Comparison of ENCODE assay signal across 8 cellular contexts in genomic region chr14:50954811-50955372, GRCh38. TPM values are rescaled to one million over a fixed set of nuclear protein-coding genes. Genes with fewer than 3 reads are reported as not detected.
DNase-seq lines count a peak whose midpoint lies in the region; ATAC-seq and TF ChIP-seq lines count a peak whose summit lies in the region.

No MANE protein-coding gene starts in this region.

- H3K9me3 ChIP-seq in A673 (ENCODE audit: low read depth, low read length, poor library complexity, severe bottlenecking) (no peaks in the 10 kb centered on the region), testis (no peaks in the 10 kb centered on the region)

- 25 to 39% methylated on average over 1 of the region's 1 CpG for WGBS in testis, 2 donors

- H3K27ac ChIP-seq in A673 (ENCODE audit: low read depth, low read length, poor library complexity, severe bottlenecking) (peak overlapping the region; percentile 78), brain microvascular endothelial cell (peak overlapping the region; percentile 96), testis (no peak overlapping the region)

- no peak for TF ChIP-seq POLR2A in testis (IDR thresholded peaks at IDR 0.05)

- in situ Hi-C loops in brain microvascular endothelial cell (cut with HindIII; ENCODE audit: low pct_ligation_motif_present, low sequenced_read_pairs), result no loop called here

- intact Hi-C loops in A673 (cut with micrococcal nuclease; ENCODE audit: unreplicated experiment) (loop anchor here (5.0 to 10.0 kb wide), 3 partner anchors 140 to 822 kb away; partner anchors contain the start of gene TRIM9), testis (cut with DNase I; ENCODE audit: low total_unique reads) (no loop called here)

- POLR2A ChIA-PET in A673 (lab: Charles Lee; ENCODE audit: low non-redundant PET), result no interaction called here

- H3K4me3 ChIP-seq in A673 (ENCODE audit: low read depth, low read length, poor library complexity, severe bottlenecking), result no peak overlapping the region
- H3K4me3 ChIP-seq in brain microvascular endothelial cell (ENCODE audit: low read depth, low read length), result no peak overlapping the region
- no peak overlapping the region for H3K4me3 ChIP-seq in testis

- no peak for ATAC-seq in HG03025 (IDR thresholded peaks at IDR 0.05; ENCODE audit: low FRiP score, unreplicated experiment)

- H3K36me3 ChIP-seq in A673 (ENCODE audit: insufficient read depth, low read length, poor library complexity, severe bottlenecking) (no peaks in the 10 kb centered on the region), brain microvascular endothelial cell (replicated peaks) (no peaks in the 10 kb centered on the region), testis (ENCODE audit: low read depth, missing control alignments) (no peaks in the 10 kb centered on the region)

- DNase-seq in A673 (ENCODE audit: low spot score), result peak; percentile 87
- peak; percentile 35 for DNase-seq in NCI-H2171 (lab: John Stamatoyannopoulos, UW)
- peak; percentile 61 for DNase-seq in brain microvascular endothelial cell
- peak; percentile 62 for DNase-seq in kidney glomerular epithelial cell (lab: John Stamatoyannopoulos, UW)
- no peak for DNase-seq in testis
- DNase-seq in HK-2 (ENCODE audit: unreplicated experiment), result no peak

- BruUV-seq in A673 (replicated peaks; lab: Mats Ljungman, UMichigan), result no TSS peak

- H3K27me3 ChIP-seq in A673 (replicated peaks; ENCODE audit: insufficient read depth, low read depth, low read length, poor library complexity) (no peaks in the 10 kb centered on the region), brain microvascular endothelial cell (replicated peaks) (no peaks in the 10 kb centered on the region), testis (no peaks in the 10 kb centered on the region)

- H3K4me1 ChIP-seq in A673 (ENCODE audit: insufficient read depth, low read length, poor library complexity, severe bottlenecking), result peaks cover 17% of the 10 kb centered on the region
- H3K4me1 ChIP-seq in testis, result no peaks in the 10 kb centered on the region

- TF ChIP-seq CTCF in A673 (conservative IDR thresholded peaks at IDR 0.05; ENCODE audit: low read depth, low read length) (peak; percentile 83), GM12872 (IDR thresholded peaks at IDR 0.05; ENCODE audit: insufficient read depth, low read depth, low read length) (peak; percentile 69), brain microvascular endothelial cell (IDR thresholded peaks at IDR 0.05; ENCODE audit: low read depth, low read length, missing control alignments) (peak; percentile 75), testis (IDR thresholded peaks at IDR 0.05) (peak; percentile 49 to 58 (median 56))

- CTCF ChIA-PET in A673 (lab: Charles Lee), result interaction anchor here (0.5 kb wide), 1 partner anchor 385 kb away, joined by 3 read pairs; no protein-coding TSS in a partner anchor

RNA-seq across cellular contexts. Expression of gene PYGL, which starts 10.6 kb away (rescaled TPM):
- total RNA-seq in A673 (2021), result 14.2 and 18.6 TPM in 2 replicates
- 10 to 100 TPM; 14.3 to 16.5 TPM for total RNA-seq in testis
- polyA plus RNA-seq in testis (ENCODE audit: insufficient read depth, low read depth, low replicate concordance), result 12.7 TPM

Comparison
In these comparisons a context has a peak if more than half of its experiments do, and no peak if none do; other contexts are left out.
1. DNase-seq: peak in A673 (single experiment), NCI-H2171 (single experiment), brain microvascular endothelial cell (single experiment) and kidney glomerular epithelial cell (single experiment); none in testis (single experiment) and HK-2 (single experiment).
2. H3K27ac ChIP-seq: peak in A673 (single experiment) and brain microvascular endothelial cell (single experiment); none in testis (0 of 2).
3. Peak in every context shown above with its lines, with median percentiles within 50 percentile points of each other: CTCF ChIP-seq.